Comparison of ENCODE assay signal across 18 cellular contexts in the genomic region with DNA sequence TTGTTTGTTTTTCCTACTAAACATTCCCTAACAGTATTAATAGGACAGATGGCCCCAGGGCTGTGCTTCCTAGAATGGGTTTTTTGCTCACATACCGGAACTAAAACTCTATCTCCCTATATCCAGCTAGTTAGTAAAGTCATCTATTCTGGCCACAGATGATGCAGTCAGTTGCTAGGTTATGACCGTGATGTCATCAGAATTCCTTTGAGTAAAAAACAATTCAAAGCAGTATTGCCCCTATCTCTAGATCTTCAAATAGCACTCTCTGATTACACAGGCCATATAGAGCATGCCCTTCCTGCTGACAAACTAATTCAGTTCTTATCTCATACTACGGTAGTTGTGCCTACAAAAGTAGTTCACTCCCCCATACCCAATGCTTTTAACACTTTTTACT. TPM values are rescaled to one million over a fixed set of nuclear protein-coding genes. Genes with fewer than 3 reads are reported as not detected.
DNase-seq lines count a peak whose midpoint lies in the region; ATAC-seq, FAIRE-seq and TF ChIP-seq lines count a peak whose summit lies in the region.
"Had no signal": no experiment of that assay in that cellular context is flagged by ENCODE, and none has a peak within 500 bp of the region (broad histone marks: within the 10 kb centered on the region; RNA-seq: fewer than 3 reads in every experiment).

No MANE protein-coding gene starts in this region.

- DNase-seq in HepG2 (ENCODE audit: low spot score) (no peak), right lobe of liver (no peak), RPMI7951 (ENCODE audit: low read depth) (peak; percentile 7), fibroblast of peridontal ligament (ENCODE audit: extremely low read depth) (peak; percentile 9), GM03348 (ENCODE audit: low spot score) (no peak), NCI-H1092 treated with DMSO at 0.1 percent for 48 hours (lab: John Stamatoyannopoulos, UW) (no peak), NCI-H748 treated with DMSO at 0.1 percent for 48 hours (lab: John Stamatoyannopoulos, UW) (no peak), cardiac septum (ENCODE audit: low spot score) (no peak)
- DNase-seq: ACHN; CD4-positive, CD25-positive, alpha-beta regulatory T cell; DMS79; EL; HCEC 1CT; IMR-90 had no signal

- TF ChIP-seq EP300 in HepG2 (IDR thresholded peaks at IDR 0.05; ENCODE audit: low read depth in 2 of 2, low read length in 2 of 2) (no peak), HepG2 (CRISPR knock-in tag; IDR thresholded peaks at IDR 0.05; ENCODE audit: borderline replicate concordance) (no peak)

- 89% methylated on average over 3 of the region's 3 CpGs for WGBS in HepG2 (ENCODE audit: low lambda C conversion rate)
- WGBS in right lobe of liver (ENCODE audit: insufficient coverage, low coverage, low lambda C conversion rate, missing lambda C conversion rate), result 42% methylated on average over 1 of the region's 3 CpGs

- FAIRE-seq in HepG2 (lab: Jason Lieb, UNC), result no peak
- FAIRE-seq: G401.6, GM12892, H1 had no signal

- no peak overlapping the region for H2AFZ ChIP-seq in HepG2 (ENCODE audit: low read length)

- no peaks in the 10 kb centered on the region for H3K27me3 ChIP-seq in HepG2 (ENCODE audit: control insufficient read depth in 1 of 2, insufficient read depth in 2 of 2, low read length in 2 of 2)
- H3K27me3 ChIP-seq in right lobe of liver, result no peaks in the 10 kb centered on the region
- H3K27me3 ChIP-seq: BLaER1 treated with 17β-estradiol and CSF1 and Interleukin-3, amounts not matched to agents 10 nM and 100 nM had no signal

- H3K9me3 ChIP-seq in HepG2 (ENCODE audit: low read length), result no peaks in the 10 kb centered on the region
- H3K9me3 ChIP-seq in right lobe of liver, result no peaks in the 10 kb centered on the region
- H3K9me3 ChIP-seq: BLaER1 treated with 17β-estradiol and CSF1 and Interleukin-3, amounts not matched to agents 10 nM and 100 nM had no signal

- BruUV-seq in HepG2 (replicated peaks; lab: Mats Ljungman, UMichigan), result no TSS peak

- H3K79me2 ChIP-seq in HepG2 (ENCODE audit: insufficient read depth, low read length), result no peaks in the 10 kb centered on the region

- H3K4me3 ChIP-seq in HepG2 (replicated peaks in 1 of 3; ENCODE audit: insufficient read depth in 1 of 3, low read depth in 2 of 3, low read length in 3 of 3), result no peak overlapping the region
- H3K4me3 ChIP-seq in right lobe of liver, result no peak overlapping the region
- H3K4me3 ChIP-seq: BLaER1 treated with 17β-estradiol and CSF1 and Interleukin-3, amounts not matched to agents 10 nM and 100 nM had no signal

- H3K4me2 ChIP-seq in HepG2 (ENCODE audit: low read depth, low read length), result no peak overlapping the region
- H3K4me2 ChIP-seq: BLaER1 treated with 17β-estradiol and CSF1 and Interleukin-3, amounts not matched to agents 10 nM and 100 nM had no signal

- POLR2A ChIA-PET in HepG2 (lab: Yijun Ruan, JAX), result no interaction called here

- H3K36me3 ChIP-seq in HepG2 (replicated peaks in 1 of 2; ENCODE audit: control insufficient read depth in 1 of 2, insufficient read depth in 2 of 2, low read length in 2 of 2), result no peaks in the 10 kb centered on the region; a peak in 1 of 5 replicates
- no peaks in the 10 kb centered on the region for H3K36me3 ChIP-seq in right lobe of liver

- no peaks in the 10 kb centered on the region for H4K20me1 ChIP-seq in HepG2 (ENCODE audit: insufficient read depth, low read length)
- H4K20me1 ChIP-seq: BLaER1 treated with 17β-estradiol and CSF1 and Interleukin-3, amounts not matched to agents 10 nM and 100 nM had no signal

- H3K27ac ChIP-seq in HepG2 (ENCODE audit: extremely low read length, insufficient read depth, low read length), result no peak overlapping the region
- H3K27ac ChIP-seq in right lobe of liver, result no peak overlapping the region
- H3K27ac ChIP-seq: BLaER1 treated with 17β-estradiol and CSF1 and Interleukin-3, amounts not matched to agents 10 nM and 100 nM had no signal

- TF ChIP-seq POLR2A in HepG2 (IDR thresholded peaks at IDR 0.05; ENCODE audit: insufficient read depth in 1 of 2, low read depth in 2 of 2, low read length in 2 of 2) (no peak), right lobe of liver (IDR thresholded peaks at IDR 0.05) (no peak)

- CTCF ChIA-PET in HepG2 (lab: Yijun Ruan, JAX; ENCODE audit: low intra/inter-chr PET ratio, low total read pairs), result no interaction called here

- intact Hi-C loops in HepG2 (cut with micrococcal nuclease; ENCODE audit: unreplicated experiment), result no loop called here
- intact Hi-C loops in right lobe of liver (cut with DNase I), result no loop called here
- intact Hi-C loops in cardiac septum (cut with DNase I), result no loop called here

- H3K4me1 ChIP-seq in HepG2 (ENCODE audit: insufficient read depth, low read length) (no peaks in the 10 kb centered on the region), right lobe of liver (no peaks in the 10 kb centered on the region)
- H3K4me1 ChIP-seq: BLaER1 treated with 17β-estradiol and CSF1 and Interleukin-3, amounts not matched to agents 10 nM and 100 nM had no signal

- in situ Hi-C loops in HepG2 (cut with HindIII; ENCODE audit: extremely low pct_ligation_motif_present, low pct_unique_long_range_greater_than_20kb), result no loop called here

- ATAC-seq in HepG2 (no peak), right lobe of liver (no peak)

- TF ChIP-seq CTCF in HepG2 (CRISPR knock-in tag; IDR thresholded peaks at IDR 0.05) (no peak), right lobe of liver (IDR thresholded peaks at IDR 0.05) (no peak)

- no peak overlapping the region for H3K9ac ChIP-seq in HepG2 (ENCODE audit: insufficient read depth, low read depth, low read length)
- H3K9ac ChIP-seq: BLaER1 treated with 17β-estradiol and CSF1 and Interleukin-3, amounts not matched to agents 10 nM and 100 nM had no signal

- no peak for TF ChIP-seq RAD21 in HepG2 (CRISPR knock-in tag; IDR thresholded peaks at IDR 0.05)

TF ChIP-seq in HepG2, 621 proteins besides CTCF, POLR2A, EP300 and RAD21 (continues in another document):
- TF ChIP-seq ZNF781 (CRISPR knock-in tag; IDR thresholded peaks at IDR 0.05; ENCODE audit: borderline replicate concordance, not compliant biosample characterization), result no peak
- peak; percentile 69 for TF ChIP-seq CREB1 (IDR thresholded peaks at IDR 0.05)
- TF ChIP-seq CREB1 (CRISPR knock-in tag; IDR thresholded peaks at IDR 0.05), result no peak
- TF ChIP-seq PAX8 (CRISPR knock-in tag; IDR thresholded peaks at IDR 0.05; ENCODE audit: borderline replicate concordance), result no peak

RNA-seq across cellular contexts. Expression of a gene that starts 17.9 kb away (rescaled TPM):
- total RNA-seq in HepG2 (2016; rRNA removed; fragmentation: Illumina TruSeq; extraction: Trizol) (65.7 and 104 TPM in 2 replicates), right lobe of liver (10 to 100 TPM; 14.4 to 24.9 (median 19.1) TPM), cardiac septum (31.6 TPM)
- total RNA-seq in HepG2 (2016; cell fraction: cytosol; rRNA removed; fragmentation: Illumina TruSeq; extraction: Trizol; ENCODE audit: low read depth), result 24.7 and 26.5 TPM in 2 replicates
- total RNA-seq in HepG2 (2016; cell fraction: insoluble cytoplasmic fraction; rRNA removed; fragmentation: Illumina TruSeq; extraction: Trizol), result 63.5 and 86.7 TPM in 2 replicates
- 25.8 and 28.9 TPM in 2 replicates for total RNA-seq in HepG2 (2016; cell fraction: membrane; rRNA removed; fragmentation: Illumina TruSeq; extraction: Trizol)
- 114 and 121 TPM in 2 replicates for total RNA-seq in HepG2 (2016; cell fraction: nucleus; rRNA removed; fragmentation: Illumina TruSeq; extraction: Trizol)
- polyA plus RNA-seq in HepG2 (2011; rRNA removed), result 26.8 and 32.1 TPM in 2 replicates
- polyA plus RNA-seq in HepG2 (2011; cell fraction: cytosol; rRNA removed), result 11.2 and 15.5 TPM in 2 replicates
- polyA plus RNA-seq in HepG2 (2011; cell fraction: nucleus; rRNA removed), result 31.4 and 36.5 TPM in 2 replicates
- 19.2 and 24.0 TPM in 2 replicates for polyA plus RNA-seq in HepG2 (2012)
- 2.4 and 2.9 TPM in 2 replicates for polyA plus RNA-seq in HepG2 (2016; cell fraction: cytosol; fragmentation: Illumina TruSeq; extraction: Trizol; ENCODE audit: low read depth)
- 26.3 and 29.7 TPM in 2 replicates for polyA plus RNA-seq in HepG2 (2016; cell fraction: insoluble cytoplasmic fraction; fragmentation: Illumina TruSeq; extraction: Trizol; ENCODE audit: low read depth)
- 4.3 and 5.0 TPM in 2 replicates for polyA plus RNA-seq in HepG2 (2016; cell fraction: membrane; fragmentation: Illumina TruSeq; extraction: Trizol; ENCODE audit: low read depth)
- 58.1 and 64.8 TPM in 2 replicates for polyA plus RNA-seq in HepG2 (2016; cell fraction: nucleus; fragmentation: Illumina TruSeq; extraction: Trizol; ENCODE audit: insufficient read depth, low read depth)
- polyA minus RNA-seq in HepG2 (2011; rRNA and poly(A)+ RNA removed; ENCODE audit: low replicate concordance), result 41.3 and 48.2 TPM in 2 replicates
- polyA minus RNA-seq in HepG2 (2011; cell fraction: cytosol; rRNA and poly(A)+ RNA removed), result 47.5 and 51.5 TPM in 2 replicates
- polyA minus RNA-seq in HepG2 (2011; cell fraction: nucleus; rRNA and poly(A)+ RNA removed), result 297 and 303 TPM in 2 replicates
- 47.0 and 52.4 TPM in 2 replicates for total RNA-seq in RPMI7951 (2014; rRNA removed; shearing (Covaris generic))

RNA-seq across cellular contexts. Expression of a gene that starts 25.6 kb away (rescaled TPM):
- total RNA-seq in HepG2 (2016; rRNA removed; fragmentation: Illumina TruSeq; extraction: Trizol) (16.9 and 24.7 TPM in 2 replicates), right lobe of liver (1 to 10 TPM; 3.2 to 6.5 (median 4.5) TPM), cardiac septum (9.2 TPM)
- total RNA-seq in HepG2 (2016; cell fraction: cytosol; rRNA removed; fragmentation: Illumina TruSeq; extraction: Trizol; ENCODE audit: low read depth), result 7.8 and 11.1 TPM in 2 replicates
- total RNA-seq in HepG2 (2016; cell fraction: insoluble cytoplasmic fraction; rRNA removed; fragmentation: Illumina TruSeq; extraction: Trizol), result 17.9 and 29.0 TPM in 2 replicates
- total RNA-seq in HepG2 (2016; cell fraction: membrane; rRNA removed; fragmentation: Illumina TruSeq; extraction: Trizol), result 6.8 and 11.8 TPM in 2 replicates
- total RNA-seq in HepG2 (2016; cell fraction: nucleus; rRNA removed; fragmentation: Illumina TruSeq; extraction: Trizol), result 23.4 and 25.1 TPM in 2 replicates
- 4.2 and 5.5 TPM in 2 replicates for polyA plus RNA-seq in HepG2 (2011; rRNA removed)
- polyA plus RNA-seq in HepG2 (2011; cell fraction: cytosol; rRNA removed), result 1.4 and 2.3 TPM in 2 replicates
- polyA plus RNA-seq in HepG2 (2011; cell fraction: nucleus; rRNA removed), result 2.3 and 3.1 TPM in 2 replicates
- polyA plus RNA-seq in HepG2 (2012), result 6.5 and 13.4 TPM in 2 replicates
- polyA plus RNA-seq in HepG2 (2016; cell fraction: cytosol; fragmentation: Illumina TruSeq; extraction: Trizol; ENCODE audit: low read depth), result 5.2 and 5.6 TPM in 2 replicates
- 25.7 and 32.0 TPM in 2 replicates for polyA plus RNA-seq in HepG2 (2016; cell fraction: insoluble cytoplasmic fraction; fragmentation: Illumina TruSeq; extraction: Trizol; ENCODE audit: low read depth)
- polyA plus RNA-seq in HepG2 (2016; cell fraction: membrane; fragmentation: Illumina TruSeq; extraction: Trizol; ENCODE audit: low read depth), result 6.6 and 8.4 TPM in 2 replicates
- polyA plus RNA-seq in HepG2 (2016; cell fraction: nucleus; fragmentation: Illumina TruSeq; extraction: Trizol; ENCODE audit: insufficient read depth, low read depth), result 20.4 and 25.6 TPM in 2 replicates
- polyA minus RNA-seq in HepG2 (2011; rRNA and poly(A)+ RNA removed; ENCODE audit: low replicate concordance), result 0.91 and 0.94 TPM in 2 replicates
- 5.5 and 6.0 TPM in 2 replicates for polyA minus RNA-seq in HepG2 (2011; cell fraction: cytosol; rRNA and poly(A)+ RNA removed)
- 24.6 and 25.6 TPM in 2 replicates for polyA minus RNA-seq in HepG2 (2011; cell fraction: nucleus; rRNA and poly(A)+ RNA removed)
- 22.8 and 27.6 TPM in 2 replicates for total RNA-seq in RPMI7951 (2014; rRNA removed; shearing (Covaris generic))

Comparison
In these comparisons a context has a peak if more than half of its experiments do, and no peak if none do; other contexts are left out.
1. DNase-seq: peak in RPMI7951 (single experiment) and fibroblast of peridontal ligament (single experiment); none in HepG2 (single experiment), right lobe of liver (0 of 3), GM03348 (single experiment), NCI-H1092 treated with DMSO at 0.1 percent for 48 hours (single experiment), NCI-H748 treated with DMSO at 0.1 percent for 48 hours (single experiment) and cardiac septum (single experiment).